ENCODE assay signal across 9 cellular contexts in the genomic region with DNA sequence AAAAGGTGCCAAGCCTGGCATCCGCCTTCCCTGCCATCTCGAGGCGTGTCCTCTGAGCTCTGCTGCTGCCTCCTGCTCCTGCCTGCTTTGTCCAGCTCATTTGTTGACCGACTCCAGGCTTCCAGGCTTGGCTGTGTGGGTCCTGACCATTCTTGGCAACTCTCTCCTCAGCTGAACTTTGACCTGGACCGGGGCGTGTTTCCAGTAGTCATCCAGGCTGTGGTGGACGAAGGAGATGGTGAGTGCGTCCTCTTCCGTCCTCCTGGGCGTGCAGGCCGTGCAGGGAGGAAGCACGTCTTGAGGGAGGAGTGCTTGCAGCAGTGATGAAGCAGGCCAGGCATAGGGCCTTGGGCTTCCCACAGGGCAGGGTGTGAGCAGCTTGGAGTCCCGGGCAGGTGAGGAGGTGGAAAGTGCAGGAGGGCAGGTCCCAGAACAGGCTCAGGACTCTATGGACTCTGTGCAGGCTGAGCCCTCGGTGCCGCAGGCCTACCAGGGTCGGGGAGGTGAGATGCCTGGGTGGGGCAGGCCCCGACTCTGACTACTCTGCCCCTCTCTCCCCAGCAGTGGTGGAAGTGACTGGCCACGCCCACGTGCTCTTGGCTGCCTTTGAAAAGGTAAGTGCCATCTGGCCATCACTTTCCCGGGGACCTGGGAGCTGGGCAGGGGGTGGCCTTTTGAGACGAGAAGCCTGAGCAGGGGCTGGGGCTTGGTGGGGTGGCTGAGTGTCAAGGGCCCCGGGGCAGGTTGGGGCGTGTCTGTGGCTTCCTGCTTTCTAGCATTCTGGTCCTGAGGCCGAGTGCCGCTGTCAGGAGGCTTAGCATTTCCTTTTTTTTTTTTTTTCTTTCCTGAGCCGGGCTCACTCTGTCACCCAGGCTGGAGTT. TPM values are rescaled to one million over a fixed set of nuclear protein-coding genes. Genes with fewer than 3 reads are reported as not detected.
DNase-seq lines count a peak whose midpoint lies in the region; ATAC-seq, FAIRE-seq and TF ChIP-seq lines count a peak whose summit lies in the region.
"Had no signal": no experiment of that assay in that cellular context is flagged by ENCODE, and none has a peak within 500 bp of the region (broad histone marks: within the 10 kb centered on the region; RNA-seq: fewer than 3 reads in every experiment).

No MANE protein-coding gene starts in this region.

- CTCF ChIA-PET in Caco-2 (lab: Charles Lee), result no interaction called here

- no TSS peak for BruUV-seq in Caco-2 (replicated peaks; lab: Mats Ljungman, UMichigan)

- H3K9ac ChIP-seq in trophoblast cell (ENCODE audit: low read length), result no peak overlapping the region

- no peak overlapping the region for H2AFZ ChIP-seq in trophoblast cell (ENCODE audit: insufficient read depth, low read length, poor library complexity)

- intact Hi-C loops in Caco-2 (cut with micrococcal nuclease; ENCODE audit: unreplicated experiment), result no loop called here

- H3K9me3 Mint-ChIP-seq in Caco-2 (ENCODE audit: unreplicated experiment) (no peaks in the 10 kb centered on the region), immature natural killer cell (no peaks in the 10 kb centered on the region)

- no peaks in the 10 kb centered on the region for H3K79me2 ChIP-seq in trophoblast cell (ENCODE audit: control insufficient read depth, insufficient read depth, low read length, poor library complexity)

- H3K4me3 ChIP-seq in Caco-2 (ENCODE audit: low read depth, low read length), result no peak overlapping the region
- H3K4me3 ChIP-seq in trophoblast cell (ENCODE audit: low read depth, low read length), result no peak overlapping the region

- H2BK12ac ChIP-seq in trophoblast cell (ENCODE audit: low read length), result no peak overlapping the region

- peaks cover 1% of the 10 kb centered on the region; the same call in 1 of the 2 replicates for H3K36me3 ChIP-seq in Caco-2 (ENCODE audit: control insufficient read depth, insufficient read depth, low read length)
- H3K36me3 ChIP-seq in trophoblast cell (ENCODE audit: control insufficient read depth in 1 of 2, insufficient read depth in 2 of 2, low read length in 2 of 2), result peaks cover 53 to 71% of the 10 kb centered on the region in 2 experiments

- peaks cover 27% of the 10 kb centered on the region for H3K36me3 Mint-ChIP-seq in Caco-2 (ENCODE audit: insufficient read depth, unreplicated experiment)
- H3K36me3 Mint-ChIP-seq in immature natural killer cell, result peaks cover 0 to 11% (median 4%) of the 10 kb centered on the region in 3 donors

- no peak overlapping the region for H3K18ac ChIP-seq in trophoblast cell (ENCODE audit: low read length)

- no peak overlapping the region for H3K4ac ChIP-seq in trophoblast cell (ENCODE audit: low read depth, low read length)

- no peak overlapping the region for H2AK5ac ChIP-seq in trophoblast cell (ENCODE audit: low read length)

- H4K8ac ChIP-seq in trophoblast cell (ENCODE audit: low read depth, low read length), result no peak overlapping the region

- H4K91ac ChIP-seq in trophoblast cell (ENCODE audit: low read depth, low read length), result no peak overlapping the region

- ATAC-seq in stimulated activated naive CD8-positive, alpha-beta T cell treated with anti-CD3 and anti-CD28 coated beads, Interleukin-15, Interleukin-2, amounts not matched to agents 100 U/mL and 50 U/mL, for 24 hours, result peak; percentile 53
- no peak for ATAC-seq in HG02763 (IDR thresholded peaks at IDR 0.05; ENCODE audit: unreplicated experiment)

- H3K27me3 Mint-ChIP-seq in Caco-2 (ENCODE audit: insufficient read depth, unreplicated experiment) (no peaks in the 10 kb centered on the region), immature natural killer cell (ENCODE audit: low read depth in 3 of 3) (peaks cover 0 to 8% (median 6%) of the 10 kb centered on the region in 3 donors)

- peak; percentile 15 to 48 for DNase-seq in Caco-2
- peak; percentile 48 for DNase-seq in NCI-H345 (lab: John Stamatoyannopoulos, UW)
- DNase-seq in activated T-cell treated with anti-CD3 and anti-CD28 coated beads, Interleukin-2, amount 50 U/mL, for 1 hour, result peak; percentile 66
- peak; percentile 35 to 46 (median 35) for DNase-seq in immature natural killer cell
- DNase-seq in stimulated activated naive CD8-positive, alpha-beta T cell treated with anti-CD3 and anti-CD28 coated beads, Interleukin-15, Interleukin-2, amounts not matched to agents 100 U/mL and 50 U/mL, for 24 hours, result peak; percentile 67
- DNase-seq in frontal cortex (ENCODE audit: low spot score in 2 of 2), result no peak
- no peak for DNase-seq in trophoblast cell

- TF ChIP-seq CTCF in Caco-2 (IDR thresholded peaks at IDR 0.05; ENCODE audit: insufficient read depth in 1 of 2, low read depth in 1 of 2, low read length in 1 of 2, severe bottlenecking in 1 of 2, unreplicated experiment in 1 of 2), result no peak

- no peak overlapping the region for H3K14ac ChIP-seq in trophoblast cell (ENCODE audit: low read length)

- POLR2A ChIA-PET in Caco-2 (lab: Charles Lee), result interaction anchor here (0.6 kb wide), 1 partner anchor 57 kb away, joined by 3 read pairs; no protein-coding TSS in a partner anchor

- H3K23ac ChIP-seq in trophoblast cell (ENCODE audit: low read length), result no peak overlapping the region

- WGBS in trophoblast cell (ENCODE audit: extremely low coverage, insufficient coverage, insufficient read length), result no CpG with 5 or more reads among the region's 26 CpGs

- H3K27me3 ChIP-seq in Caco-2 (replicated peaks; ENCODE audit: control insufficient read depth, insufficient read depth, low read length), result no peaks in the 10 kb centered on the region
- H3K27me3 ChIP-seq in trophoblast cell (ENCODE audit: insufficient read depth, low read length), result no peaks in the 10 kb centered on the region

- H3K4me2 ChIP-seq in trophoblast cell (ENCODE audit: low read length), result no peak overlapping the region

- H3K9me3 ChIP-seq in Caco-2 (no peaks in the 10 kb centered on the region), trophoblast cell (ENCODE audit: insufficient read depth, low read depth, low read length) (no peaks in the 10 kb centered on the region)

- H3K27ac Mint-ChIP-seq in Caco-2 (ENCODE audit: unreplicated experiment) (no peak overlapping the region), immature natural killer cell (peak overlapping the region; percentile 79 to 94 (median 89))

- H4K12ac ChIP-seq in trophoblast cell (ENCODE audit: low read depth, low read length), result no peak overlapping the region

- no peak overlapping the region for H3K4me3 Mint-ChIP-seq in Caco-2 (ENCODE audit: unreplicated experiment)
- H3K4me3 Mint-ChIP-seq in immature natural killer cell, result peak overlapping the region; percentile 65 to 79 (median 75)

- H2BK120ac ChIP-seq in trophoblast cell (ENCODE audit: insufficient read depth, low read length, poor library complexity), result no peak overlapping the region

- H3K27ac ChIP-seq in trophoblast cell (ENCODE audit: low read depth, low read length), result no peak overlapping the region

- H3K4me1 Mint-ChIP-seq in Caco-2 (ENCODE audit: low read depth, unreplicated experiment) (no peaks in the 10 kb centered on the region), immature natural killer cell (peaks cover 23 to 42% of the 10 kb centered on the region in 2 donors)

- no peak overlapping the region for H2BK5ac ChIP-seq in trophoblast cell (ENCODE audit: low read depth, low read length, poor library complexity)

- no peak for FAIRE-seq in frontal cortex (lab: Jason Lieb, UNC)
- FAIRE-seq: TTC549 had no signal

- H3K4me1 ChIP-seq in Caco-2 (peaks cover 13% of the 10 kb centered on the region; the same call in 1 of the 2 replicates), trophoblast cell (ENCODE audit: control insufficient read depth in 1 of 2, insufficient read depth in 2 of 2, low read length in 2 of 2) (peaks cover 3 to 11% of the 10 kb centered on the region in 2 experiments)

- no peaks in the 10 kb centered on the region for H3K79me1 ChIP-seq in trophoblast cell (ENCODE audit: low read length)

RNA-seq across cellular contexts. Expression of a gene that starts 28.6 kb away (rescaled TPM):
- total RNA-seq in Caco-2 (2022), result 27.9 and 31.3 TPM in 2 replicates
- polyA plus RNA-seq in immature natural killer cell, result 100 to 1,000 TPM in 1 of 3 donors, 10 to 100 TPM in 2; 86.5 to 125 (median 99.6) TPM
- total RNA-seq in frontal cortex, result 34.6 TPM
- polyA plus RNA-seq in trophoblast cell (2013), result 21.1 and 21.4 TPM in 2 replicates

RNA-seq across cellular contexts. Expression of a gene that starts 40.2 kb away (rescaled TPM):
- total RNA-seq in Caco-2 (2022), result 67.1 and 72.3 TPM in 2 replicates
- polyA plus RNA-seq in immature natural killer cell, result 10 to 100 TPM in 1 of 3 donors, 1 to 10 TPM in 2; 2.3 to 13.2 (median 3.5) TPM
- total RNA-seq in frontal cortex, result 33.4 TPM
- 52.1 and 52.4 TPM in 2 replicates for polyA plus RNA-seq in trophoblast cell (2013)

RNA-seq across cellular contexts. Expression of a gene that starts 50.1 kb away (rescaled TPM):
- total RNA-seq in Caco-2 (2022), result 32.4 and 36.2 TPM in 2 replicates
- polyA plus RNA-seq in immature natural killer cell, result 10 to 100 TPM in 1 of 3 donors, 1 to 10 TPM in 2; 2.3 to 11.8 (median 6.5) TPM
- 1.6 TPM for total RNA-seq in frontal cortex
- 52.8 and 57.6 TPM in 2 replicates for polyA plus RNA-seq in trophoblast cell (2013)

Comparison
In these comparisons a context has a peak if more than half of its experiments do, and no peak if none do; other contexts are left out.
1. DNase-seq: peak in Caco-2 (2 of 2), NCI-H345 (single experiment), activated T-cell treated with anti-CD3 and anti-CD28 coated beads, Interleukin-2, amount 50 U/mL, for 1 hour (single experiment), immature natural killer cell (3 of 3) and stimulated activated naive CD8-positive, alpha-beta T cell treated with anti-CD3 and anti-CD28 coated beads, Interleukin-15, Interleukin-2, amounts not matched to agents 100 U/mL and 50 U/mL, for 24 hours (single experiment); none in frontal cortex (0 of 2) and trophoblast cell (0 of 2).
2. RNA of a gene that starts 50.1 kb away (total RNA-seq): 32.4 to 36.2 TPM in Caco-2; 1.6 TPM in frontal cortex (single experiment); every median in the first group is over 10 times any median in the second.